Comparison of ENCODE assay signal across 8 cellular contexts in the genomic region with DNA sequence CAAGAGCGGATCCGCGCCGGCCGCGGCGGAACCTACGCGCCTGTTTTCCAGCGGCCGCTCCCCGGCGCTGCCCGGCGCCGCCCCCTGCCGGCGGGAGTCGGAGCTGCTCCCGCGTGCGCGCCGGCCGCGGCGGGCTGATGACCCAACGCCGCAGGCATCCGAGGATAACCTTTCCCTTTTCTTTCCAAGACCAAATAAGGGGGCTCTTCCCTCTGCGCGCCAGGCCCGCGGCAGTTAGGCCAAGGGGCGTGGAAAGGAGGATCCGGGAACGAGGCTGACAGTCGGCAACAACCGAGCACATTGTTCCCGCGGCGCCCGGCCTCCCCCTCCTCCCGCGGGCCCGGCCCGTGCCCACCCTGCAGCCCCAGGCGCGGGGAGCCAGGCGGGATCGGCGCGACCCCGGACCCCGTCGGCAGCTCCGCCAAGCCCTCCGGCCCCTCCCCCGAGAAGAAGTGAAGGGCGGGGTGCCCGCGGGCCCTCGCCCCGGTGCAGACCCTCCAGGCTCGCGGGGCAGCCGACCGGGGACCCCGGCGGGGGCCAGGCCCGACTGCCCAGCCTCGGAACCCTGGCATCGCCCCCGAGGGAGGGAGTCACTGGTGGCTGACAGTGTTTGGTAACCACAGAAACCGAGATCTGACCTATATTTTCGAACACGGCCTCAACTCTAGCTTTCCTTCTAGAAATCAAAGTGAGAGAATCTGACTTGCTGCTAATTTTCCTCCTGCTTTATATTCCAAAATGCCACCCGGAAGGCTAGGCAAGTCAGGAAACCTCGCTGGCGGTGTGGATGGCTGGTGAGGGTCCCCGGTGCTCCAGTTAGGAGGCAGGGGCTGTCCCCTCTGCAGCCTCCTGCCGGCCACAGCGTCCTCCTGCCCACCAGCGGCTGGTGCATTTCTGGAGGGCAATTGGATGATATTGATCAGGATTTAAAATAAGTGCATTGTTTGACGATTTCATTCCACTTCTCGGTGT. TPM values are rescaled to one million over a fixed set of nuclear protein-coding genes. Genes with fewer than 3 reads are reported as not detected.
DNase-seq lines count a peak whose midpoint lies in the region; ATAC-seq lines count a peak whose summit lies in the region.

No MANE protein-coding gene starts in this region.

- DNase-seq in COLO829 (ENCODE audit: low spot score), result peak; percentile 76
- DNase-seq in HT-29 (ENCODE audit: low spot score), result peak; percentile 28
- peak; percentile 16 for DNase-seq in SKM-1 (lab: John Stamatoyannopoulos, UW; ENCODE audit: unreplicated experiment)
- DNase-seq in anterior cingulate cortex (lab: John Stamatoyannopoulos, UW), result peak in 44 of 58 donors; percentile 15 to 76 (median 42)
- peak; percentile 86 for DNase-seq in left ventricle myocardium superior
- DNase-seq in pons (ENCODE audit: low spot score), result peak; percentile 23
- DNase-seq in aorta, result peak; percentile 89 to 95

- peak overlapping the region; percentile 52 to 58 for H3K27ac ChIP-seq in aorta (ENCODE audit: low read depth in 1 of 2, low read length in 2 of 2)

- WGBS in aorta, 2 donors, result 3 to 5% methylated on average over 46 to 86 of the region's 86 CpGs

- intact Hi-C loops in left ventricle myocardium superior (cut with micrococcal nuclease) (no loop called here), aorta (cut with DNase I) (loop anchor here (2.0 to 10.0 kb wide), 6 partner anchors 102 to 542 kb away; a partner anchor contains a TSS)

- H3K36me3 ChIP-seq in aorta (ENCODE audit: control insufficient read depth in 1 of 2, insufficient read depth in 2 of 2, low read length in 1 of 2), result no peaks in the 10 kb centered on the region

- no peaks in the 10 kb centered on the region for H3K9me3 ChIP-seq in aorta (ENCODE audit: control insufficient read depth, low read length)

- H3K4me1 ChIP-seq in aorta (ENCODE audit: control insufficient read depth in 1 of 2, insufficient read depth in 2 of 2, low read length in 2 of 2), result no peaks in the 10 kb centered on the region

- H3K27me3 ChIP-seq in aorta (ENCODE audit: control insufficient read depth in 1 of 2, insufficient read depth in 2 of 2, low read length in 1 of 2), result no peaks in the 10 kb centered on the region

- ATAC-seq in GM19468 (IDR thresholded peaks at IDR 0.05; ENCODE audit: extremely low read depth, unreplicated experiment) (peak; percentile 61), left ventricle myocardium superior (peak; percentile 89), aorta (ENCODE audit: low FRiP score) (peak; percentile 94)

- H3K4me3 ChIP-seq in aorta (ENCODE audit: low read length in 2 of 2), result peak overlapping the region; percentile 63 to 77

RNA-seq across cellular contexts. Expression of a gene that starts 45.6 kb away (rescaled TPM):
- not detected in 2 replicates for total RNA-seq in HT-29 (2014; rRNA removed; shearing (Covaris generic))
- 329 TPM for total RNA-seq in left ventricle myocardium superior
- 100 to 1,000 TPM in 1 of 2 donors, 10 to 100 TPM in 1; 81.9 to 103 TPM for total RNA-seq in aorta
- 10 to 100 TPM; 42.6 to 45.7 TPM for polyA plus RNA-seq in aorta

RNA-seq across cellular contexts. Expression of a gene that starts 51.7 kb away (rescaled TPM):
- total RNA-seq in HT-29 (2014; rRNA removed; shearing (Covaris generic)), result not detected in 2 replicates
- 0.55 TPM for total RNA-seq in left ventricle myocardium superior
- total RNA-seq in aorta, result under 1 TPM; 0.51 to 0.84 TPM
- 1 to 10 TPM; 1.7 to 2.3 TPM for polyA plus RNA-seq in aorta

Comparison
In these comparisons a context has a peak if more than half of its experiments do, and no peak if none do; other contexts are left out.
1. Peak in every context shown above with its lines: DNase-seq, ATAC-seq, H3K4me3 ChIP-seq and H3K27ac ChIP-seq.
2. DNase-seq: peak in every context shown above with its lines; median percentile 92 in aorta; 86 in left ventricle myocardium superior; 76 in COLO829; 42 in anterior cingulate cortex; 28 in HT-29; 23 in pons; 16 in SKM-1.
3. RNA of a gene that starts 45.6 kb away (total RNA-seq): 329 TPM in left ventricle myocardium superior (single experiment) and 81.9 to 103 TPM in aorta; not detected in HT-29; every median in the first group is over 10 times any median in the second.